ENCODE assay signal across 8 cellular contexts in genomic region chr1:161176468-161177111, GRCh38. TPM values are rescaled to one million over a fixed set of nuclear protein-coding genes. Genes with fewer than 3 reads are reported as not detected.
DNase-seq lines count a peak whose midpoint lies in the region; ATAC-seq and TF ChIP-seq lines count a peak whose summit lies in the region.

No MANE protein-coding gene starts in this region.

- intact Hi-C loops in posterior vena cava (cut with DNase I), result no loop called here

- H3K4me3 ChIP-seq in fibroblast of mammary gland (ENCODE audit: control insufficient read depth, low read depth, low read length), result peak overlapping the region; percentile 96

- DNase-seq in RWPE1 (ENCODE audit: low spot score) (peak; percentile 17), fibroblast of mammary gland (ENCODE audit: low read depth) (no peak), posterior vena cava (ENCODE audit: low spot score) (peak; percentile 54), NCI-H1930 (lab: John Stamatoyannopoulos, UW) (no peak), NCI-H1436 (lab: John Stamatoyannopoulos, UW) (no peak), NCI-H1092 (lab: John Stamatoyannopoulos, UW) (no peak)

- CTCF ChIA-PET in RWPE1 (lab: Yijun Ruan, JAX), result interaction anchor here (0.7 to 1.0 kb wide), 2 partner anchors 19 to 103 kb away, joined by 3 read pairs; no protein-coding TSS in a partner anchor

- TF ChIP-seq CTCF in RWPE1 (conservative IDR thresholded peaks at IDR 0.05; ENCODE audit: low read depth), result no peak
- TF ChIP-seq CTCF in fibroblast of mammary gland (conservative IDR thresholded peaks at IDR 0.05; ENCODE audit: control insufficient read depth, insufficient read depth, low read depth, low read length), result no peak

- ATAC-seq in GM18907 (IDR thresholded peaks at IDR 0.05; ENCODE audit: unreplicated experiment) (peak; percentile 6), GM19324 (IDR thresholded peaks at IDR 0.05; ENCODE audit: low FRiP score, unreplicated experiment) (no peak)

- POLR2A ChIA-PET in RWPE1 (lab: Yijun Ruan, JAX; ENCODE audit: low non-redundant PET), result no interaction called here

- H3K27ac ChIP-seq in RWPE1, result peak overlapping the region; percentile 74

RNA-seq across cellular contexts. Expression of gene B4GALT3, which starts 0.7 kb away (rescaled TPM):
- 10 to 100 TPM; 12.7 to 17.3 TPM for total RNA-seq in posterior vena cava

RNA-seq across cellular contexts. Expression of gene PPOX, which starts 10.4 kb away (rescaled TPM):
- total RNA-seq in posterior vena cava, result 10 to 100 TPM; 15.0 to 16.8 TPM

RNA-seq across cellular contexts. Expression of gene USP21, which starts 17.3 kb away (rescaled TPM):
- 10 to 100 TPM; 12.9 to 20.8 TPM for total RNA-seq in posterior vena cava

RNA-seq across cellular contexts. Expression of gene ADAMTS4, which starts 22.3 kb away (rescaled TPM):
- total RNA-seq in posterior vena cava, result 100 to 1,000 TPM in 1 of 2 donors, 10 to 100 TPM in 1; 28.0 to 125 TPM

RNA-seq across cellular contexts. Expression of gene UFC1, which starts 22.8 kb away (rescaled TPM):
- total RNA-seq in posterior vena cava, result 10 to 100 TPM; 54.8 to 63.0 TPM

Comparison
In these comparisons a context has a peak if more than half of its experiments do, and no peak if none do; other contexts are left out.
1. DNase-seq: peak in RWPE1 (single experiment) and posterior vena cava (single experiment); none in fibroblast of mammary gland (single experiment), NCI-H1930 (0 of 2), NCI-H1436 (single experiment) and NCI-H1092 (single experiment).